Comparison of ENCODE assay signal across 8 cellular contexts in genomic region chr12:121391619-121392324, GRCh38. TPM values are rescaled to one million over a fixed set of nuclear protein-coding genes. Genes with fewer than 3 reads are reported as not detected.
DNase-seq lines count a peak whose midpoint lies in the region; ATAC-seq and TF ChIP-seq lines count a peak whose summit lies in the region.

No MANE protein-coding gene starts in this region.

- H3K27me3 ChIP-seq in GM06990 (replicated peaks; ENCODE audit: control insufficient read depth, insufficient read depth, low read length) (no peaks in the 10 kb centered on the region), smooth muscle cell (ENCODE audit: low read depth) (no peaks in the 10 kb centered on the region), PC-9 (ENCODE audit: insufficient read depth, low read depth) (no peaks in the 10 kb centered on the region), gastroesophageal sphincter (no peaks in the 10 kb centered on the region), endodermal cell (ENCODE audit: control insufficient read depth, insufficient read depth, low read length, poor library complexity, severe bottlenecking) (no peaks in the 10 kb centered on the region)

- H3K9me3 ChIP-seq in smooth muscle cell (replicated peaks; ENCODE audit: low read depth) (no peaks in the 10 kb centered on the region), PC-9 (ENCODE audit: insufficient read depth, low read depth) (no peaks in the 10 kb centered on the region), gastroesophageal sphincter (no peaks in the 10 kb centered on the region), endodermal cell (ENCODE audit: control insufficient read depth, low read length) (no peaks in the 10 kb centered on the region)

- TF ChIP-seq CTCF in GM06990 (IDR thresholded peaks at IDR 0.05; ENCODE audit: insufficient read depth, low read length, poor library complexity, severe bottlenecking), result no peak
- no peak for TF ChIP-seq CTCF in coronary artery (IDR thresholded peaks at IDR 0.05)
- no peak for TF ChIP-seq CTCF in smooth muscle cell (IDR thresholded peaks at IDR 0.05; ENCODE audit: borderline replicate concordance, insufficient read depth, poor library complexity, severe bottlenecking)
- no peak for TF ChIP-seq CTCF in PC-9 (conservative IDR thresholded peaks at IDR 0.05)
- TF ChIP-seq CTCF in gastroesophageal sphincter (IDR thresholded peaks at IDR 0.05), result no peak
- TF ChIP-seq CTCF in endodermal cell (conservative IDR thresholded peaks at IDR 0.05), result no peak

- no peaks in the 10 kb centered on the region for H3K36me3 Mint-ChIP-seq in endodermal cell (ENCODE audit: low read depth)

- no peaks in the 10 kb centered on the region for H3K79me2 ChIP-seq in smooth muscle cell (ENCODE audit: low read depth)
- no peaks in the 10 kb centered on the region for H3K79me2 ChIP-seq in PC-9 (ENCODE audit: low read depth)

- CTCF ChIA-PET in PC-9 (lab: Charles Lee), result no interaction called here

- H3K36me3 ChIP-seq in GM06990 (ENCODE audit: control insufficient read depth, insufficient read depth, low read length), result no peaks in the 10 kb centered on the region
- no peaks in the 10 kb centered on the region for H3K36me3 ChIP-seq in smooth muscle cell (ENCODE audit: low read depth)
- no peaks in the 10 kb centered on the region for H3K36me3 ChIP-seq in PC-9 (ENCODE audit: low read depth)
- H3K36me3 ChIP-seq in gastroesophageal sphincter, result no peaks in the 10 kb centered on the region
- H3K36me3 ChIP-seq in endodermal cell (ENCODE audit: control insufficient read depth, insufficient read depth, low read length), result no peaks in the 10 kb centered on the region

- H3K27ac ChIP-seq in coronary artery, result no peak overlapping the region
- H3K27ac ChIP-seq in smooth muscle cell (ENCODE audit: low read depth), result peak overlapping the region; percentile 31
- H3K27ac ChIP-seq in PC-9, result no peak overlapping the region
- H3K27ac ChIP-seq in gastroesophageal sphincter, result peak overlapping the region in 1 of 4 donors; percentile 4
- H3K27ac ChIP-seq in endodermal cell (ENCODE audit: low read depth, low read length), result no peak overlapping the region

- no peaks in the 10 kb centered on the region for H4K20me1 ChIP-seq in smooth muscle cell (ENCODE audit: low read depth)
- no peaks in the 10 kb centered on the region for H4K20me1 ChIP-seq in PC-9 (ENCODE audit: insufficient read depth)

- H3K4me2 ChIP-seq in smooth muscle cell, result peak overlapping the region; percentile 42
- H3K4me2 ChIP-seq in PC-9, result no peak overlapping the region

- H3K4me3 ChIP-seq in GM06990 (replicated peaks; ENCODE audit: low read depth, low read length) (peak overlapping the region; percentile 45), coronary artery (peak overlapping the region; percentile 44), smooth muscle cell (peak overlapping the region; percentile 1), PC-9 (no peak overlapping the region), gastroesophageal sphincter (peak overlapping the region in 1 of 2 donors; percentile 14), endodermal cell (ENCODE audit: low read length) (no peak overlapping the region)

- H3K27me3 Mint-ChIP-seq in endodermal cell (ENCODE audit: insufficient read depth), result no peaks in the 10 kb centered on the region

- H3K9me3 Mint-ChIP-seq in endodermal cell, result no peaks in the 10 kb centered on the region

- TF ChIP-seq POLR2A in gastroesophageal sphincter (IDR thresholded peaks at IDR 0.05), result no peak

- H3K9ac ChIP-seq in smooth muscle cell (ENCODE audit: low read depth) (no peak overlapping the region), endodermal cell (ENCODE audit: extremely low read depth, low read length, poor library complexity, severe bottlenecking) (no peak overlapping the region)

- H3F3A ChIP-seq in smooth muscle cell (ENCODE audit: low read depth) (peaks cover 8% of the 10 kb centered on the region), PC-9 (ENCODE audit: insufficient read depth, low read depth) (no peaks in the 10 kb centered on the region)

- H3K4me1 ChIP-seq in smooth muscle cell (ENCODE audit: low read depth) (no peaks in the 10 kb centered on the region), PC-9 (replicated peaks; ENCODE audit: insufficient read depth) (no peaks in the 10 kb centered on the region), gastroesophageal sphincter (no peaks in the 10 kb centered on the region), endodermal cell (ENCODE audit: control insufficient read depth, insufficient read depth, low read length) (no peaks in the 10 kb centered on the region)

- no peak overlapping the region for H3K4me3 Mint-ChIP-seq in endodermal cell

- H2AFZ ChIP-seq in smooth muscle cell (ENCODE audit: low read depth), result peak overlapping the region; percentile 6
- no peak overlapping the region for H2AFZ ChIP-seq in PC-9

- intact Hi-C loops in PC-9 (cut with micrococcal nuclease; ENCODE audit: unreplicated experiment), result no loop called here

- no peak for ATAC-seq in gastroesophageal sphincter

- TF ChIP-seq EP300 in gastroesophageal sphincter (IDR thresholded peaks at IDR 0.05), result no peak

- H3K9me2 ChIP-seq in PC-9 (ENCODE audit: insufficient read depth), result no peaks in the 10 kb centered on the region

- H3K27ac Mint-ChIP-seq in endodermal cell, result no peak overlapping the region

- BruUV-seq in PC-9 (replicated peaks; lab: Mats Ljungman, UMichigan), result no TSS peak

- 59% methylated on average over 10 of the region's 10 CpGs for WGBS in smooth muscle cell (ENCODE audit: low lambda C conversion rate)
- WGBS in gastroesophageal sphincter (ENCODE audit: low coverage in 1 of 2), 2 donors, result 33 to 41% methylated on average over 6 to 7 of the region's 10 CpGs
- WGBS in endodermal cell (ENCODE audit: insufficient coverage in 1 of 2, insufficient read length in 1 of 2), 2 experiments, result 93 to 94% methylated on average over 10 of the region's 10 CpGs

- POLR2A ChIA-PET in PC-9 (lab: Charles Lee; ENCODE audit: unreplicated experiment), result no interaction called here

- peak; percentile 32 for DNase-seq in GM06990 (ENCODE audit: extremely low read depth, insufficient read length)
- DNase-seq in NCI-H69 (lab: John Stamatoyannopoulos, UW), result peak; percentile 38
- peak; percentile 66 for DNase-seq in coronary artery (ENCODE audit: low spot score)
- no peak for DNase-seq in smooth muscle cell (lab: John Stamatoyannopoulos, UW; ENCODE audit: unreplicated experiment)
- DNase-seq in PC-9, result no peak
- no peak for DNase-seq in NCI-H1436 (lab: John Stamatoyannopoulos, UW)
- no peak for DNase-seq in endodermal cell

- H3K4me1 Mint-ChIP-seq in endodermal cell, result no peaks in the 10 kb centered on the region

RNA-seq across cellular contexts. Expression of gene RNF34, which starts 8.1 kb away (rescaled TPM):
- total RNA-seq in smooth muscle cell, result 24.0 and 24.2 TPM in 2 replicates
- polyA plus RNA-seq in smooth muscle cell, result 19.4 and 24.7 TPM in 2 replicates
- 37.2 and 43.7 TPM in 2 replicates for total RNA-seq in PC-9 (2021)
- 10 to 100 TPM; 42.5 to 76.0 (median 56.3) TPM for total RNA-seq in gastroesophageal sphincter
- total RNA-seq in endodermal cell, result 10 to 100 TPM; 72.6 to 74.7 TPM
- 42.9 TPM for polyA plus RNA-seq in endodermal cell (2013, experiment 1 of 2)
- 40.4 TPM for polyA plus RNA-seq in endodermal cell (2013, experiment 2 of 2)

RNA-seq across cellular contexts. Expression of gene ANAPC5, which starts 39.6 kb away (rescaled TPM):
- total RNA-seq in smooth muscle cell, result 109 and 119 TPM in 2 replicates
- polyA plus RNA-seq in smooth muscle cell, result 114 and 121 TPM in 2 replicates
- total RNA-seq in PC-9 (2021), result 93.6 and 101 TPM in 2 replicates
- total RNA-seq in gastroesophageal sphincter, result 10 to 100 TPM; 69.2 to 93.5 (median 75.7) TPM
- total RNA-seq in endodermal cell, result 100 to 1,000 TPM in 1 of 2 donors, 10 to 100 TPM in 1; 87.7 to 111 TPM
- polyA plus RNA-seq in endodermal cell (2013, experiment 1 of 2), result 91.4 TPM
- polyA plus RNA-seq in endodermal cell (2013, experiment 2 of 2), result 90.2 TPM

Comparison
In these comparisons a context has a peak if more than half of its experiments do, and no peak if none do; other contexts are left out.
1. DNase-seq: peak in GM06990 (single experiment), NCI-H69 (single experiment) and coronary artery (single experiment); none in smooth muscle cell (single experiment), PC-9 (0 of 2), NCI-H1436 (single experiment) and endodermal cell (single experiment).
2. H3K4me3 ChIP-seq: peak in GM06990 (single experiment), coronary artery (single experiment) and smooth muscle cell (single experiment); none in PC-9 (single experiment) and endodermal cell (single experiment).